ENCODE assay signal across 1 cellular context in the genomic region with DNA sequence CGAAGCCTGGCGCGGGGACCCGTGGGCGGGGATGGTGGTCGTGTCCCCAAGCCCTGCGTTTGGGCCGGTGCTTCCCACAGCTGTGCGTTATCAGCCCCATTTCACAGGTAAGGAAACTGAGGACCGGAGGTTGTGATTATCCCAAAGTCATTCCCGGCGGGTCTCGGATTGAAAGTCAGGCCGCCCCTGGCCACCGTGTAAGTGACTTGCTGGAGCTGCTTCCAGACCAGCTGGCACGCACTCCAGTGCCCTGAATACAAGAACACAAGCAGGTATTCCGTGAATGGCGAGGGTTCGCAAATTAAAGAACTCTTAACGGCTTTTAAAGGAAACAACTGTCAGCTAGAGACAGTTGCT.
TF ChIP-seq lines count a peak whose summit lies in the region.

No MANE protein-coding gene starts in this region.

TF ChIP-seq in GM12878, 131 proteins besides CTCF, POLR2A, EP300 and RAD21:
- TF ChIP-seq SMARCA5 (IDR thresholded peaks at IDR 0.05) = 0 out of 2 replicates have a peak, but pooled peaks have one; percentile 45
- 0 out of 2 replicates have a peak, but pooled peaks have one; percentile 9 for TF ChIP-seq ZNF217 (IDR thresholded peaks at IDR 0.05)
- TF ChIP-seq EGR1 (IDR thresholded peaks at IDR 0.05; ENCODE audit: borderline replicate concordance in 1 of 2, low read depth in 2 of 2, low read length in 2 of 2) = peak in 1 of 2 experiments; percentile 82; a peak in 2 of 3 replicates
- TF ChIP-seq TCF12 (IDR thresholded peaks at IDR 0.05; ENCODE audit: low read depth, low read length) = peak; percentile 11; the same call in 1 of the 2 replicates
- TF ChIP-seq, protein P1, sequence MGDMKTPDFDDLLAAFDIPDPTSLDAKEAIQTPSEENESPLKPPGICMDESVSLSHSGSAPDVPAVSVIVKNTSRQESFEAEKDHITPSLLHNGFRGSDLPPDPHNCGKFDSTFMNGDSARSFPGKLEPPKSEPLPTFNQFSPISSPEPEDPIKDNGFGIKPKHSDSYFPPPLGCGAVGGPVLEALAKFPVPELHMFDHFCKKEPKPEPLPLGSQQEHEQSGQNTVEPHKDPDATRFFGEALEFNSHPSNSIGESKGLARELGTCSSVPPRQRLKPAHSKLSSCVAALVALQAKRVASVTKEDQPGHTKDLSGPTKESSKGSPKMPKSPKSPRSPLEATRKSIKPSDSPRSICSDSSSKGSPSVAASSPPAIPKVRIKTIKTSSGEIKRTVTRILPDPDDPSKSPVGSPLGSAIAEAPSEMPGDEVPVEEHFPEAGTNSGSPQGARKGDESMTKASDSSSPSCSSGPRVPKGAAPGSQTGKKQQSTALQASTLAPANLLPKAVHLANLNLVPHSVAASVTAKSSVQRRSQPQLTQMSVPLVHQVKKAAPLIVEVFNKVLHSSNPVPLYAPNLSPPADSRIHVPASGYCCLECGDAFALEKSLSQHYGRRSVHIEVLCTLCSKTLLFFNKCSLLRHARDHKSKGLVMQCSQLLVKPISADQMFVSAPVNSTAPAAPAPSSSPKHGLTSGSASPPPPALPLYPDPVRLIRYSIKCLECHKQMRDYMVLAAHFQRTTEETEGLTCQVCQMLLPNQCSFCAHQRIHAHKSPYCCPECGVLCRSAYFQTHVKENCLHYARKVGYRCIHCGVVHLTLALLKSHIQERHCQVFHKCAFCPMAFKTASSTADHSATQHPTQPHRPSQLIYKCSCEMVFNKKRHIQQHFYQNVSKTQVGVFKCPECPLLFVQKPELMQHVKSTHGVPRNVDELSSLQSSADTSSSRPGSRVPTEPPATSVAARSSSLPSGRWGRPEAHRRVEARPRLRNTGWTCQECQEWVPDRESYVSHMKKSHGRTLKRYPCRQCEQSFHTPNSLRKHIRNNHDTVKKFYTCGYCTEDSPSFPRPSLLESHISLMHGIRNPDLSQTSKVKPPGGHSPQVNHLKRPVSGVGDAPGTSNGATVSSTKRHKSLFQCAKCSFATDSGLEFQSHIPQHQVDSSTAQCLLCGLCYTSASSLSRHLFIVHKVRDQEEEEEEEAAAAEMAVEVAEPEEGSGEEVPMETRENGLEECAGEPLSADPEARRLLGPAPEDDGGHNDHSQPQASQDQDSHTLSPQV (IDR thresholded peaks at IDR 0.05) = no peak
- no peak for TF ChIP-seq TAF1 (IDR thresholded peaks at IDR 0.05; ENCODE audit: borderline replicate concordance, low read depth, low read length)
